In the genomic region with DNA sequence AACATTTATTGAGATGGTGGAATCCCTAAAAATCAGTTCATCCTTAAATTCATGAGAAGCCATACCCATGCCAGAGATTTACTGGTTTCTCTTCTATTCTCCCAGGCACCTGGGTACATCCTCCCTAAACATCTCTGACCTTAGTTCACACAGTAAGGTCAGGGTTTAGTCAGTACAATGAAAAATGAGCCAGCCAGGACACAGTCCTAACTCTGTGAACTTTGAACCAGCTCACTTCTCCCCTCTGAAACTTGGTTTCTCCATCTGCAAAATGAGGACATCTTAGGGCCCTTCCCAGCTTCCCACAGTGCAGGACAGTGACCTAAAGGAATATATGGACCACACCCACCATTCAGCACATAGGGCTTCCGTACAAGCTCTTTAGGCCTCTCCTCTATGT, we compare ENCODE assay signal across 11 cellular contexts. TPM values are rescaled to one million over a fixed set of nuclear protein-coding genes. Genes with fewer than 3 reads are reported as not detected.
DNase-seq lines count a peak whose midpoint lies in the region; ATAC-seq, FAIRE-seq and TF ChIP-seq lines count a peak whose summit lies in the region.
"Had no signal": no experiment of that assay in that cellular context is flagged by ENCODE, and none has a peak within 500 bp of the region (broad histone marks: within the 10 kb centered on the region; RNA-seq: fewer than 3 reads in every experiment).

No MANE protein-coding gene starts in this region.

- peak overlapping the region; percentile 84; the same call in 1 of the 2 replicates for H3K9ac ChIP-seq in DND-41 (ENCODE audit: low read depth, low read length)
- H3K9ac ChIP-seq in Karpas-422 (ENCODE audit: low read length) = peak overlapping the region; percentile 92
- peak overlapping the region; percentile 95 for H3K9ac ChIP-seq in astrocyte (ENCODE audit: low read length)

- peaks cover 73% of the 10 kb centered on the region for H3K36me3 ChIP-seq in DND-41 (ENCODE audit: insufficient read depth, low read length)
- peaks cover 50% of the 10 kb centered on the region for H3K36me3 ChIP-seq in Karpas-422 (ENCODE audit: insufficient read depth, low read length)
- H3K36me3 ChIP-seq in astrocyte (ENCODE audit: insufficient read depth, low read length) = peaks cover 27% of the 10 kb centered on the region

- H3K9me3 ChIP-seq in DND-41 (ENCODE audit: insufficient read depth, low read length, severe bottlenecking) (no peaks in the 10 kb centered on the region), Karpas-422 (ENCODE audit: low read length) (no peaks in the 10 kb centered on the region), astrocyte (ENCODE audit: insufficient read depth, low read depth, low read length) (no peaks in the 10 kb centered on the region)

- no peaks in the 10 kb centered on the region for H3K9me2 ChIP-seq in Karpas-422 (replicated peaks; ENCODE audit: insufficient read depth, low read length)

- H3K4me3 Mint-ChIP-seq in astrocyte (ENCODE audit: unreplicated experiment) (peak overlapping the region; percentile 100), nephron progenitor cell (peak overlapping the region; percentile 100)

- H3K36me3 Mint-ChIP-seq in astrocyte (ENCODE audit: low read depth, unreplicated experiment) = peaks cover 17% of the 10 kb centered on the region
- peaks cover 34% of the 10 kb centered on the region for H3K36me3 Mint-ChIP-seq in nephron progenitor cell (ENCODE audit: low read depth)

- H3K27me3 Mint-ChIP-seq in astrocyte (ENCODE audit: low read depth, unreplicated experiment) (no peaks in the 10 kb centered on the region), nephron progenitor cell (ENCODE audit: low read depth, poor library complexity) (no peaks in the 10 kb centered on the region)

- peak overlapping the region in 1 of 2 experiments; percentile 97; a peak in 1 of 4 replicates for H3K4me3 ChIP-seq in DND-41 (ENCODE audit: low read depth in 1 of 2, low read length in 2 of 2)
- peak overlapping the region; percentile 88 for H3K4me3 ChIP-seq in Karpas-422 (ENCODE audit: low read length)
- H3K4me3 ChIP-seq in astrocyte (ENCODE audit: insufficient read depth, low read depth, low read length) = peak overlapping the region; percentile 76

- H3K4me1 ChIP-seq in DND-41 (ENCODE audit: insufficient read depth, low read length) = peaks cover 33% of the 10 kb centered on the region
- H3K4me1 ChIP-seq in Karpas-422 (ENCODE audit: low read length) = peaks cover 25% of the 10 kb centered on the region
- peaks cover 13% of the 10 kb centered on the region for H3K4me1 ChIP-seq in astrocyte (ENCODE audit: insufficient read depth, low read length)

- H3K4me1 Mint-ChIP-seq in astrocyte (ENCODE audit: low read depth, unreplicated experiment) (peaks cover 7% of the 10 kb centered on the region), nephron progenitor cell (peaks cover 27% of the 10 kb centered on the region)

- H3K27me3 ChIP-seq in DND-41 (ENCODE audit: insufficient read depth, low read length, poor library complexity) (no peaks in the 10 kb centered on the region), Karpas-422 (ENCODE audit: low read length) (no peaks in the 10 kb centered on the region), astrocyte (ENCODE audit: insufficient read depth, low read length) (no peaks in the 10 kb centered on the region)

- no peak for FAIRE-seq in astrocyte (lab: Jason Lieb, UNC)

- H3K9me3 Mint-ChIP-seq in astrocyte (ENCODE audit: unreplicated experiment) = no peaks in the 10 kb centered on the region
- no peaks in the 10 kb centered on the region for H3K9me3 Mint-ChIP-seq in nephron progenitor cell

- H3K79me2 ChIP-seq in DND-41 (ENCODE audit: insufficient read depth, low read length) = peaks cover 57% of the 10 kb centered on the region
- peaks cover 59% of the 10 kb centered on the region for H3K79me2 ChIP-seq in Karpas-422 (ENCODE audit: low read length)
- peaks cover 54% of the 10 kb centered on the region for H3K79me2 ChIP-seq in astrocyte (ENCODE audit: insufficient read depth, low read length)

- H4K20me1 ChIP-seq in DND-41 (ENCODE audit: insufficient read depth, low read length) = peaks cover 47% of the 10 kb centered on the region
- H4K20me1 ChIP-seq in Karpas-422 (ENCODE audit: insufficient read depth, low read depth, low read length) = peaks cover 26% of the 10 kb centered on the region
- peaks cover 45% of the 10 kb centered on the region for H4K20me1 ChIP-seq in astrocyte (ENCODE audit: insufficient read depth, low read length)

- TF ChIP-seq POLR2A in erythroblast (IDR thresholded peaks at IDR 0.05; ENCODE audit: low read length) = no peak

- H3K27ac ChIP-seq in DND-41 (ENCODE audit: low read length) (no peak overlapping the region; the same call in 1 of the 2 replicates), Karpas-422 (ENCODE audit: low read length) (peak overlapping the region; percentile 74; the same call in 1 of the 2 replicates), astrocyte (ENCODE audit: low read depth, low read length) (no peak overlapping the region)

- DNase-seq in DND-41 (no peak), Karpas-422 (no peak), astrocyte (ENCODE audit: low read depth) (no peak), nephron progenitor cell (no peak), erythroblast (lab: John Stamatoyannopoulos, UW) (no peak)
- DNase-seq: activated effector memory CD4-positive, alpha-beta T cell treated with Interleukin-2 at 50 U/mL for 16 hours; NCI-H1092; stimulated activated naive CD4-positive, alpha-beta T cell had no signal

- ATAC-seq in DND-41 (ENCODE audit: insufficient read depth, low read depth) = no peak
- no peak for ATAC-seq in GM21786 (IDR thresholded peaks at IDR 0.05; ENCODE audit: unreplicated experiment)
- no peak for ATAC-seq in GM19455 (IDR thresholded peaks at IDR 0.05; ENCODE audit: unreplicated experiment)

- no peak overlapping the region for H2AFZ ChIP-seq in DND-41 (ENCODE audit: low read depth, low read length)
- no peak overlapping the region for H2AFZ ChIP-seq in Karpas-422 (ENCODE audit: low read length)
- H2AFZ ChIP-seq in astrocyte (ENCODE audit: low read depth, low read length) = no peak overlapping the region

- no peak for TF ChIP-seq CTCF in DND-41 (IDR thresholded peaks at IDR 0.05; ENCODE audit: borderline replicate concordance, extremely low read depth, low read length, poor library complexity, severe bottlenecking)
- no peak for TF ChIP-seq CTCF in astrocyte (IDR thresholded peaks at IDR 0.05; ENCODE audit: insufficient read depth, low read depth, low read length)
- no peak for TF ChIP-seq CTCF in nephron progenitor cell (IDR thresholded peaks at IDR 0.05)

- H3K4me2 ChIP-seq in DND-41 (ENCODE audit: insufficient read depth, low read length) (peak overlapping the region; percentile 92), Karpas-422 (ENCODE audit: low read depth, low read length, poor library complexity, severe bottlenecking) (peak overlapping the region; percentile 86), astrocyte (ENCODE audit: low read length) (peak overlapping the region; percentile 93)

- H3K27ac Mint-ChIP-seq in astrocyte (ENCODE audit: unreplicated experiment) = no peak overlapping the region
- H3K27ac Mint-ChIP-seq in nephron progenitor cell = no peak overlapping the region

RNA-seq across cellular contexts. Expression of a gene that starts 1.9 kb away (rescaled TPM):
- total RNA-seq in Karpas-422 (2014; rRNA removed; shearing (Covaris generic); ENCODE audit: low replicate concordance) = 19.8 and 57.5 TPM in 2 replicates
- 39.3 and 46.3 TPM in 2 replicates for total RNA-seq in astrocyte

RNA-seq across cellular contexts. Expression of a gene that starts 2.1 kb away (rescaled TPM):
- 146 and 207 TPM in 2 replicates for total RNA-seq in Karpas-422 (2014; rRNA removed; shearing (Covaris generic); ENCODE audit: low replicate concordance)
- total RNA-seq in astrocyte = 103 and 108 TPM in 2 replicates

RNA-seq across cellular contexts. Expression of a gene that starts 21.2 kb away (rescaled TPM):
- 4.8 and 5.8 TPM in 2 replicates for total RNA-seq in Karpas-422 (2014; rRNA removed; shearing (Covaris generic); ENCODE audit: low replicate concordance)
- 13.2 and 14.3 TPM in 2 replicates for total RNA-seq in astrocyte
- total RNA-seq: H4 had no signal

RNA-seq across cellular contexts. Expression of a gene that starts 24.9 kb away (rescaled TPM):
- total RNA-seq in Karpas-422 (2014; rRNA removed; shearing (Covaris generic); ENCODE audit: low replicate concordance) = 40.8 and 57.5 TPM in 2 replicates
- 163 and 164 TPM in 2 replicates for total RNA-seq in astrocyte

RNA-seq across cellular contexts. Expression of a gene that starts 29.8 kb away (rescaled TPM):
- 31.7 and 78.9 TPM in 2 replicates for total RNA-seq in Karpas-422 (2014; rRNA removed; shearing (Covaris generic); ENCODE audit: low replicate concordance)
- total RNA-seq in astrocyte = 89.2 and 117 TPM in 2 replicates
